Comparison of ENCODE assay signal across 8 cellular contexts in genomic region chr10:7409732-7410168, GRCh38. TPM values are rescaled to one million over a fixed set of nuclear protein-coding genes. Genes with fewer than 3 reads are reported as not detected.
DNase-seq lines count a peak whose midpoint lies in the region; ATAC-seq, FAIRE-seq and TF ChIP-seq lines count a peak whose summit lies in the region.

No MANE protein-coding gene starts in this region.

- no peak for FAIRE-seq in frontal cortex (lab: Jason Lieb, UNC)

- no peaks in the 10 kb centered on the region for H3K4me1 ChIP-seq in ACC112 (ENCODE audit: control insufficient read depth, insufficient read depth, low read length, unreplicated experiment)
- H3K4me1 ChIP-seq in fibroblast of lung (ENCODE audit: control insufficient read depth, extremely low read depth, insufficient read depth, low read length): no peaks in the 10 kb centered on the region
- peaks cover 16% of the 10 kb centered on the region for H3K4me1 ChIP-seq in psoas muscle

- H3K36me3 ChIP-seq in ACC112 (ENCODE audit: insufficient read depth, low read length): no peaks in the 10 kb centered on the region
- H3K36me3 ChIP-seq in fibroblast of lung (ENCODE audit: control insufficient read depth, insufficient read depth, low read length): no peaks in the 10 kb centered on the region
- H3K36me3 ChIP-seq in psoas muscle (ENCODE audit: insufficient read depth in 1 of 2, low read depth in 1 of 2): no peaks in the 10 kb centered on the region

- no peak for TF ChIP-seq CTCF in fibroblast of lung (conservative IDR thresholded peaks at IDR 0.05 in 1 of 2, IDR thresholded peaks at IDR 0.05 in 1 of 2; ENCODE audit: low read depth in 1 of 2, low read length in 2 of 2)
- no peak for TF ChIP-seq CTCF in psoas muscle (IDR thresholded peaks at IDR 0.05)

- H3K9ac ChIP-seq in fibroblast of lung (ENCODE audit: insufficient read depth, low read length): no peak overlapping the region

- H3K9me3 ChIP-seq in fibroblast of lung (ENCODE audit: control insufficient read depth, insufficient read depth, low read depth, low read length): no peaks in the 10 kb centered on the region
- H3K9me3 ChIP-seq in psoas muscle: no peaks in the 10 kb centered on the region

- H3K4me2 ChIP-seq in fibroblast of lung (ENCODE audit: extremely low read depth, insufficient read depth, low read length): peak overlapping the region; percentile 71

- H3K27ac ChIP-seq in ACC112 (ENCODE audit: low read depth, low read length): no peak overlapping the region
- H3K27ac ChIP-seq in fibroblast of lung (ENCODE audit: insufficient read depth, low read length): no peak overlapping the region
- H3K27ac ChIP-seq in psoas muscle: peak overlapping the region; percentile 81

- 0 to 1% (median 1%) methylated on average over 15 of the region's 15 CpGs for WGBS in psoas muscle, 3 donors

- peaks cover 56% of the 10 kb centered on the region for H3K4me1 Mint-ChIP-seq in activated CD8-positive, alpha-beta T cell treated with anti-CD3 and anti-CD28 coated beads, Interleukin-2, amount 10 ng/mL, durations not matched to agents 7 days and 5 days (ENCODE audit: low read depth)

- peaks cover 46% of the 10 kb centered on the region for H3K36me3 Mint-ChIP-seq in activated CD8-positive, alpha-beta T cell treated with anti-CD3 and anti-CD28 coated beads, Interleukin-2, amount 10 ng/mL, durations not matched to agents 7 days and 5 days (ENCODE audit: low read depth)

- H3K27me3 Mint-ChIP-seq in activated CD8-positive, alpha-beta T cell treated with anti-CD3 and anti-CD28 coated beads, Interleukin-2, amount 10 ng/mL, durations not matched to agents 7 days and 5 days (ENCODE audit: low read depth): peaks cover 13% of the 10 kb centered on the region

- intact Hi-C loops in psoas muscle (cut with DNase I): loop anchor here (2.0 to 10.0 kb wide), 6 partner anchors 147 to 745 kb away; no protein-coding TSS in a partner anchor

- no peaks in the 10 kb centered on the region for H4K20me1 ChIP-seq in fibroblast of lung (ENCODE audit: control insufficient read depth, extremely low read depth, insufficient read depth, low read length)

- peak overlapping the region; percentile 98 for H3K27ac Mint-ChIP-seq in activated CD8-positive, alpha-beta T cell treated with anti-CD3 and anti-CD28 coated beads, Interleukin-2, amount 10 ng/mL, durations not matched to agents 7 days and 5 days

- CTCF ChIA-PET in activated CD8-positive, alpha-beta T cell treated with anti-CD3 and anti-CD28 coated beads, Interleukin-2, amount 10 ng/mL, durations not matched to agents 7 days and 5 days (lab: Charles Lee): interaction anchor here (0.6 to 5.9 kb wide), 12 partner anchors 15 to 491 kb away, joined by 3 to 63 read pairs (median 7); no protein-coding TSS in a partner anchor

- H2AFZ ChIP-seq in ACC112 (ENCODE audit: low read length, unreplicated experiment) (peak overlapping the region; percentile 4), fibroblast of lung (ENCODE audit: low read length) (no peak overlapping the region)

- ATAC-seq in GM21529 (IDR thresholded peaks at IDR 0.05; ENCODE audit: unreplicated experiment): peak; percentile 5
- ATAC-seq in activated CD8-positive, alpha-beta T cell treated with anti-CD3 and anti-CD28 coated beads, Interleukin-2, amount 10 ng/mL, durations not matched to agents 7 days and 5 days: peak; percentile 8
- peak in 1 of 4 donors; percentile 42 for ATAC-seq in psoas muscle

- H3K79me2 ChIP-seq in ACC112 (ENCODE audit: control insufficient read depth, insufficient read depth, low read length, unreplicated experiment) (no peaks in the 10 kb centered on the region), fibroblast of lung (ENCODE audit: control insufficient read depth, insufficient read depth, low read length) (no peaks in the 10 kb centered on the region)

- H3K4me3 Mint-ChIP-seq in activated CD8-positive, alpha-beta T cell treated with anti-CD3 and anti-CD28 coated beads, Interleukin-2, amount 10 ng/mL, durations not matched to agents 7 days and 5 days: peak overlapping the region; percentile 98

- H3K27me3 ChIP-seq in ACC112 (ENCODE audit: insufficient read depth, low read length) (peaks cover 72% of the 10 kb centered on the region), fibroblast of lung (ENCODE audit: control insufficient read depth, insufficient read depth, low read length) (peaks cover 33% of the 10 kb centered on the region), psoas muscle (ENCODE audit: insufficient read depth in 3 of 3, low read length in 2 of 3) (peaks cover 0 to 8% (median 5%) of the 10 kb centered on the region in 3 donors)

- no peaks in the 10 kb centered on the region for H3K9me3 Mint-ChIP-seq in activated CD8-positive, alpha-beta T cell treated with anti-CD3 and anti-CD28 coated beads, Interleukin-2, amount 10 ng/mL, durations not matched to agents 7 days and 5 days (ENCODE audit: insufficient read depth)

- H3K4me3 ChIP-seq in ACC112 (ENCODE audit: low read depth, low read length) (peak overlapping the region; percentile 81), fibroblast of lung (replicated peaks in 1 of 4; ENCODE audit: control extremely low read depth in 1 of 4, insufficient read depth in 1 of 4, low read depth in 3 of 4, low read length in 4 of 4) (peak overlapping the region; percentile 31 to 96 (median 62)), psoas muscle (peak overlapping the region; percentile 77)

- no peak for DNase-seq in activated CD8-positive, alpha-beta T cell treated with anti-CD3 and anti-CD28 coated beads, Interleukin-2, amount 10 ng/mL, durations not matched to agents 7 days and 5 days
- DNase-seq in fibroblast of lung (ENCODE audit: low read depth in 2 of 2): peak; percentile 4 to 47
- DNase-seq in psoas muscle: no peak
- DNase-seq in frontal cortex (ENCODE audit: low spot score in 2 of 2): no peak
- no peak for DNase-seq in foreskin melanocyte
- DNase-seq in cerebellar nuclear complex (lab: John Stamatoyannopoulos, UW): no peak

- POLR2A ChIA-PET in activated CD8-positive, alpha-beta T cell treated with anti-CD3 and anti-CD28 coated beads, Interleukin-2, amount 10 ng/mL, durations not matched to agents 7 days and 5 days (lab: Charles Lee): interaction anchor here (0.6 to 2.1 kb wide), 8 partner anchors 12 to 485 kb away, joined by 3 to 11 read pairs (median 4); no protein-coding TSS in a partner anchor

RNA-seq across cellular contexts. Expression of gene SFMBT2, which starts 1.1 kb away (rescaled TPM):
- total RNA-seq in activated CD8-positive, alpha-beta T cell treated with anti-CD3 and anti-CD28 coated beads, Interleukin-2, amount 10 ng/mL, durations not matched to agents 7 days and 5 days: 10 to 100 TPM; 63.1 to 63.2 TPM
- total RNA-seq in fibroblast of lung: 2.5 and 2.8 TPM in 2 replicates
- 0.52 and 1.3 TPM in 2 replicates for polyA plus RNA-seq in fibroblast of lung
- 0.40 and 0.86 TPM in 2 replicates for polyA plus RNA-seq in fibroblast of lung (2012)
- 0.20 and 1.5 TPM in 2 replicates for polyA minus RNA-seq in fibroblast of lung (ENCODE audit: low replicate concordance)
- total RNA-seq in psoas muscle: 1 to 10 TPM; 3.0 to 8.2 (median 5.0) TPM
- polyA plus RNA-seq in psoas muscle: under 1 TPM; 0.53 to 0.87 (median 0.59) TPM
- total RNA-seq in frontal cortex: 22.0 TPM

Comparison
In these comparisons a context has a peak if more than half of its experiments do, and no peak if none do; other contexts are left out.
1. DNase-seq: peak in fibroblast of lung (2 of 2); none in activated CD8-positive, alpha-beta T cell treated with anti-CD3 and anti-CD28 coated beads, Interleukin-2, amount 10 ng/mL, durations not matched to agents 7 days and 5 days (single experiment), psoas muscle (0 of 2), frontal cortex (0 of 2), foreskin melanocyte (single experiment) and cerebellar nuclear complex (0 of 2).
2. Peak in every context shown above with its lines, with median percentiles within 50 percentile points of each other: H3K4me3 ChIP-seq.